Comparison of ENCODE assay signal across 22 cellular contexts in genomic region chr11:128240546-128240945, GRCh38.
DNase-seq lines count a peak whose midpoint lies in the region; ATAC-seq and TF ChIP-seq lines count a peak whose summit lies in the region.
"Had no signal": no experiment of that assay in that cellular context is flagged by ENCODE, and none has a peak within 500 bp of the region (broad histone marks: within the 10 kb centered on the region; RNA-seq: fewer than 3 reads in every experiment).

No MANE protein-coding gene starts in this region.

- H3K36me3 Mint-ChIP-seq in endothelial cell (ENCODE audit: low read depth, unreplicated experiment): no peaks in the 10 kb centered on the region
- H3K36me3 Mint-ChIP-seq: activated naive CD8-positive, alpha-beta T cell; brain; CD8-positive, alpha-beta T cell; IgD-negative memory B cell; naive thymus-derived CD4-positive, alpha-beta T cell had no signal

- no peak overlapping the region for H3K9ac ChIP-seq in mesendoderm (ENCODE audit: low read length)

- H3K27me3 ChIP-seq in mesendoderm (ENCODE audit: insufficient read depth, low read length, poor library complexity) (no peaks in the 10 kb centered on the region), upper lobe of left lung (no peaks in the 10 kb centered on the region)
- H3K27me3 ChIP-seq: ovary, suprapubic skin, uterus had no signal

- DNase-seq in GM03348 (ENCODE audit: low spot score) (peak; percentile 47), cardiac fibroblast (ENCODE audit: low read depth in 2 of 2) (peak; percentile 48 to 58), fibroblast of the conjunctiva (ENCODE audit: low read depth) (peak; percentile 50), pulmonary artery endothelial cell (ENCODE audit: low read depth, low spot score) (peak; percentile 72), mesendoderm (no peak), endothelial cell (ENCODE audit: low spot score) (no peak), HUDEP-2 (lab: John Stamatoyannopoulos, UW; ENCODE audit: unreplicated experiment in 76 of 76) (no peak), upper lobe of left lung (no peak)
- DNase-seq: activated CD4-positive, alpha-beta T cell treated with anti-CD3 and anti-CD28 coated beads, Interleukin-2, amount 50 U/mL, for 1 hour; AML-193; CD8-positive, alpha-beta T cell; naive thymus-derived CD4-positive, alpha-beta T cell; NCI-H146; NCI-H524 treated with DMSO at 0.1 percent for 48 hours; ovary; uterus had no signal

- H3K4me1 Mint-ChIP-seq in endothelial cell (ENCODE audit: unreplicated experiment): peaks cover 3% of the 10 kb centered on the region

- TF ChIP-seq EP300 in upper lobe of left lung (IDR thresholded peaks at IDR 0.05): no peak

- no peak overlapping the region for H3K4me3 Mint-ChIP-seq in endothelial cell (ENCODE audit: unreplicated experiment)
- H3K4me3 Mint-ChIP-seq: activated naive CD8-positive, alpha-beta T cell; brain; CD8-positive, alpha-beta T cell; IgD-negative memory B cell; naive thymus-derived CD4-positive, alpha-beta T cell had no signal

- no peaks in the 10 kb centered on the region for H3K9me3 ChIP-seq in upper lobe of left lung
- H3K9me3 ChIP-seq: ovary, suprapubic skin, uterus had no signal

- WGBS in mesendoderm (ENCODE audit: extremely low coverage, insufficient coverage, low lambda C conversion rate): no CpG with 5 or more reads among the region's 6 CpGs
- WGBS in upper lobe of left lung, 2 donors: 73 to 76% methylated on average over 6 of the region's 6 CpGs

- no peak overlapping the region for H2BK15ac ChIP-seq in mesendoderm (replicated peaks; ENCODE audit: low read depth)

- no peak overlapping the region for H2AK5ac ChIP-seq in mesendoderm (ENCODE audit: low read length)

- ATAC-seq in upper lobe of left lung (ENCODE audit: low FRiP score in 2 of 2): no peak
- ATAC-seq: CD8-positive, alpha-beta T cell; naive thymus-derived CD4-positive, alpha-beta T cell had no signal

- H3K4me1 ChIP-seq in mesendoderm (ENCODE audit: control insufficient read depth, low read depth, low read length): no peaks in the 10 kb centered on the region
- H3K4me1 ChIP-seq in upper lobe of left lung: peaks cover 0 to 6% (median 0%) of the 10 kb centered on the region in 4 donors

- H3K79me1 ChIP-seq in mesendoderm (ENCODE audit: low read length): no peaks in the 10 kb centered on the region

- no peak overlapping the region for H3K23ac ChIP-seq in mesendoderm (ENCODE audit: low read length)

- H3K9me3 Mint-ChIP-seq in endothelial cell (ENCODE audit: unreplicated experiment): no peaks in the 10 kb centered on the region
- H3K9me3 Mint-ChIP-seq: activated T-helper 2 cell treated with anti-CD3 and anti-CD28 coated beads, Interferon-gamma antibody, Interleukin-2, Interleukin-4, amounts not matched to agents 10 μg/mL and 5 μg/mL and 100 μg/mL, durations not matched to agents 14 hours and 24 hours and 36 hours; brain; CD8-positive, alpha-beta T cell; IgD-negative memory B cell; naive thymus-derived CD4-positive, alpha-beta T cell had no signal

- H2BK5ac ChIP-seq in mesendoderm (ENCODE audit: low read length): no peak overlapping the region

- H3K56ac ChIP-seq in mesendoderm (ENCODE audit: low read length): no peak overlapping the region

- H2BK120ac ChIP-seq in mesendoderm (ENCODE audit: low read depth, low read length): no peak overlapping the region

- H3K27ac ChIP-seq in mesendoderm (ENCODE audit: low read depth, low read length): no peak overlapping the region
- no peak overlapping the region for H3K27ac ChIP-seq in upper lobe of left lung
- H3K27ac ChIP-seq: HL-60, ovary, suprapubic skin, uterus had no signal

- no peak for TF ChIP-seq POLR2A in upper lobe of left lung (IDR thresholded peaks at IDR 0.05)

- H3K4me2 ChIP-seq in mesendoderm (ENCODE audit: low read length): no peak overlapping the region

- no peak overlapping the region for H3K4me3 ChIP-seq in cardiac fibroblast (replicated peaks in 1 of 2; ENCODE audit: low read depth in 2 of 2, low read length in 2 of 2)
- H3K4me3 ChIP-seq in mesendoderm (ENCODE audit: low read length): no peak overlapping the region
- H3K4me3 ChIP-seq in upper lobe of left lung: no peak overlapping the region
- H3K4me3 ChIP-seq: ovary, suprapubic skin, uterus had no signal

- no peak overlapping the region for H3K18ac ChIP-seq in mesendoderm (ENCODE audit: low read length)

- H3K27ac Mint-ChIP-seq in endothelial cell (ENCODE audit: unreplicated experiment): no peak overlapping the region
- H3K27ac Mint-ChIP-seq: activated naive CD8-positive, alpha-beta T cell; activated T-helper 2 cell treated with anti-CD3 and anti-CD28 coated beads, Interferon-gamma antibody, Interleukin-2, Interleukin-4, amounts not matched to agents 10 μg/mL and 5 μg/mL and 100 μg/mL, durations not matched to agents 14 hours and 24 hours and 36 hours; brain; CD8-positive, alpha-beta T cell; naive thymus-derived CD4-positive, alpha-beta T cell had no signal

- H3K27me3 Mint-ChIP-seq in endothelial cell (ENCODE audit: unreplicated experiment): no peaks in the 10 kb centered on the region
- H3K27me3 Mint-ChIP-seq: activated naive CD8-positive, alpha-beta T cell; IgD-negative memory B cell had no signal

- TF ChIP-seq CTCF in cardiac fibroblast (IDR thresholded peaks at IDR 0.05; ENCODE audit: low read depth, low read length) (no peak), endothelial cell (IDR thresholded peaks at IDR 0.05; ENCODE audit: unreplicated experiment) (no peak), upper lobe of left lung (IDR thresholded peaks at IDR 0.05) (no peak)

- no peak overlapping the region for H3K4ac ChIP-seq in mesendoderm (ENCODE audit: low read depth, low read length)

- H4K5ac ChIP-seq in mesendoderm (ENCODE audit: low read length): no peak overlapping the region

- no peak overlapping the region for H4K8ac ChIP-seq in mesendoderm (ENCODE audit: low read depth, low read length)

- no peaks in the 10 kb centered on the region for H3K79me2 ChIP-seq in mesendoderm (ENCODE audit: control insufficient read depth, insufficient read depth, low read length)

- H3K36me3 ChIP-seq in mesendoderm (ENCODE audit: control insufficient read depth, insufficient read depth, low read length) (no peaks in the 10 kb centered on the region), upper lobe of left lung (no peaks in the 10 kb centered on the region)
- H3K36me3 ChIP-seq: ovary, suprapubic skin, uterus had no signal

Comparison
In these comparisons a context has a peak if more than half of its experiments do, and no peak if none do; other contexts are left out.
1. DNase-seq: peak in GM03348 (single experiment), cardiac fibroblast (2 of 2), fibroblast of the conjunctiva (single experiment) and pulmonary artery endothelial cell (single experiment); none in mesendoderm (single experiment), endothelial cell (single experiment), HUDEP-2 (0 of 76) and upper lobe of left lung (0 of 2).